ENCODE assay signal across 8 cellular contexts in the genomic region with DNA sequence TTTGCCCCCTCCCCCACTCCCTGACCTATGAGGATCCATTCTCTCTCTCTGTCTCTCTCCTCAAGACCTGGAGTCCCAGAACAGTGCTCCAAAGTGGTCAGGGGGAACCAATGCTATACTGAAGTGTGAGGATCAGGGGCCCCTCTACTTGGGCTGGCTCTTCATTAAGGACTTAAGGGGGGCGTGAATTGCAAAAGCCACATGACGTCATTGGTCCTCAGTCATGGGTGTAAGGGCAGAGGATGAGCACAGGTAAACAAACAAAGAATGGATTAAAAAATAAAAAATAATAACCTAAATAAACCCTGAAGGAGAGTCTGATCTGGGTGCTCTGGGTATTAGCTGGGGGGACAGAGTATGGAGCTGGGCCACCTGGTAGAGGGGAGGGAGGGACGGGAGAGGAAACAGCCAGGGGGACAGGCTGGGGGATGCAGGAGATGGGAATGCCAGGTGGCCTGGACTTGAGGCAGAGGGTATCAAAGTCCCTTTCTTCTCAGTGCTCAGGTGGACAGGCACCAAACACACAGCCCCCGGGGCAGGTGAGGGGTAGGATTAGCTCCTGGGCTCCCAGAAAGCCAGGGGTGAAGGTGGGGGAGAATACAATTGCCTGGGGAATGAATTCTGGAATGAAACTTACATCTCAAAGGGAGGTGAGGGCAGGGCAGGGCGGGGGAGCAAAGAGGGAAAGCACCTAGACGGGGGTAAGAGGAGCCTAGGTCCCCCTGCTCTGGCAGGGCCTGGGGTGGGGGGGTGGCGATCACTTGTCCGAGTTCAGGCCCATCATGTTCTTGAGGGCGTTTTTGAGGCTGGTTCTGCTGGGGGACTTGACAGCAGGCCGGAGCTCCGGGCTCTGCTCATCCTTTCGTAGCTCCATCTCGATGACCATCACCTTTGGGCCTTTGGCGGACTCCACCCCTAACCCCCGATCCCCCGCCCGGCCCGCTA. TPM values are rescaled to one million over a fixed set of nuclear protein-coding genes. Genes with fewer than 3 reads are reported as not detected.
DNase-seq lines count a peak whose midpoint lies in the region; ATAC-seq and TF ChIP-seq lines count a peak whose summit lies in the region.

No MANE protein-coding gene starts in this region.

- H3K36me3 Mint-ChIP-seq in T-helper 2 cell treated with Interferon-gamma antibody and Interleukin-4, amounts not matched to agents 5 μg/mL and 100 μg/mL, for 36 hours (ENCODE audit: low read depth), result peaks cover 4% of the 10 kb centered on the region

- H3K27me3 ChIP-seq in adipocyte (replicated peaks; ENCODE audit: control insufficient read depth, insufficient read depth, low read length) (no peaks in the 10 kb centered on the region), PC-9 (ENCODE audit: insufficient read depth, low read depth) (no peaks in the 10 kb centered on the region)

- H3K9me2 ChIP-seq in PC-9 (ENCODE audit: insufficient read depth), result no peaks in the 10 kb centered on the region

- H3K9me3 Mint-ChIP-seq in T-helper 2 cell treated with Interferon-gamma antibody and Interleukin-4, amounts not matched to agents 5 μg/mL and 100 μg/mL, for 36 hours, result no peaks in the 10 kb centered on the region

- H3K79me2 ChIP-seq in PC-9 (ENCODE audit: low read depth), result no peaks in the 10 kb centered on the region

- peak overlapping the region; percentile 98 for H3K4me3 Mint-ChIP-seq in T-helper 2 cell treated with Interferon-gamma antibody and Interleukin-4, amounts not matched to agents 5 μg/mL and 100 μg/mL, for 36 hours

- no peak overlapping the region for H3K4me2 ChIP-seq in PC-9

- CTCF ChIA-PET in PC-9 (lab: Charles Lee), result interaction anchor here (0.5 kb wide), 1 partner anchor 53 kb away, joined by 11 read pairs; no protein-coding TSS in a partner anchor

- no peak for TF ChIP-seq CTCF in PC-9 (conservative IDR thresholded peaks at IDR 0.05)

- DNase-seq in T-helper 2 cell treated with Interferon-gamma antibody and Interleukin-4, amounts not matched to agents 5 μg/mL and 100 μg/mL, for 36 hours (ENCODE audit: low spot score), result no peak
- no peak for DNase-seq in T-helper 2 cell
- DNase-seq in adipocyte (ENCODE audit: low read depth), result no peak
- DNase-seq in left colon, result no peak
- DNase-seq in NCI-H2081 (lab: John Stamatoyannopoulos, UW), result no peak
- no peak for DNase-seq in PC-9

- intact Hi-C loops in left colon (cut with DNase I, micrococcal nuclease), result no loop called here
- intact Hi-C loops in PC-9 (cut with micrococcal nuclease; ENCODE audit: unreplicated experiment), result no loop called here

- no peaks in the 10 kb centered on the region; the same call in 1 of the 2 replicates for H3F3A ChIP-seq in PC-9 (ENCODE audit: insufficient read depth, low read depth)

- H3K4me1 ChIP-seq in adipocyte (ENCODE audit: control insufficient read depth, insufficient read depth, low read length), result peaks cover 26% of the 10 kb centered on the region
- H3K4me1 ChIP-seq in PC-9 (replicated peaks; ENCODE audit: insufficient read depth), result peaks cover 9% of the 10 kb centered on the region

- peaks cover 27% of the 10 kb centered on the region for H3K4me1 Mint-ChIP-seq in T-helper 2 cell treated with Interferon-gamma antibody and Interleukin-4, amounts not matched to agents 5 μg/mL and 100 μg/mL, for 36 hours (ENCODE audit: low read depth)

- no peaks in the 10 kb centered on the region for H3K9me3 ChIP-seq in adipocyte (ENCODE audit: control insufficient read depth, low read length)
- no peaks in the 10 kb centered on the region for H3K9me3 ChIP-seq in PC-9 (ENCODE audit: insufficient read depth, low read depth)

- peak overlapping the region; percentile 95 for H3K27ac Mint-ChIP-seq in T-helper 2 cell treated with Interferon-gamma antibody and Interleukin-4, amounts not matched to agents 5 μg/mL and 100 μg/mL, for 36 hours

- no peaks in the 10 kb centered on the region for H4K20me1 ChIP-seq in PC-9 (ENCODE audit: insufficient read depth)

- BruUV-seq in PC-9 (replicated peaks; lab: Mats Ljungman, UMichigan), result no TSS peak

- ATAC-seq in left colon (peak; percentile 11), GM21381 (IDR thresholded peaks at IDR 0.05; ENCODE audit: unreplicated experiment) (no peak)

- H2AFZ ChIP-seq in PC-9, result no peak overlapping the region

- H3K36me3 ChIP-seq in adipocyte (ENCODE audit: control insufficient read depth, insufficient read depth, low read length, severe bottlenecking) (no peaks in the 10 kb centered on the region), PC-9 (ENCODE audit: low read depth) (no peaks in the 10 kb centered on the region)

- H3K9ac ChIP-seq in adipocyte (ENCODE audit: low read length), result no peak overlapping the region

- peaks cover 4% of the 10 kb centered on the region for H3K27me3 Mint-ChIP-seq in T-helper 2 cell treated with Interferon-gamma antibody and Interleukin-4, amounts not matched to agents 5 μg/mL and 100 μg/mL, for 36 hours (ENCODE audit: low read depth)

- H3K4me3 ChIP-seq in adipocyte (ENCODE audit: low read length) (peak overlapping the region; percentile 80), PC-9 (no peak overlapping the region)

- H3K27ac ChIP-seq in temporal lobe (ENCODE audit: low read depth, low read length) (peak overlapping the region; percentile 30), PC-9 (no peak overlapping the region)

- POLR2A ChIA-PET in PC-9 (lab: Charles Lee; ENCODE audit: unreplicated experiment), result no interaction called here

RNA-seq across cellular contexts. Expression of a gene that starts 4.6 kb away (rescaled TPM):
- total RNA-seq in left colon, result 1 to 10 TPM; 1.3 to 5.0 TPM
- total RNA-seq in temporal lobe, result 0.49 TPM
- total RNA-seq in PC-9 (2021), result 0.39 and 0.43 TPM in 2 replicates

RNA-seq across cellular contexts. Expression of a gene that starts 9.0 kb away (rescaled TPM):
- 100 to 1,000 TPM; 264 to 266 TPM for total RNA-seq in left colon
- total RNA-seq in temporal lobe, result 22.1 TPM
- 215 and 216 TPM in 2 replicates for total RNA-seq in PC-9 (2021)

RNA-seq across cellular contexts. Expression of a gene that starts 46.7 kb away (rescaled TPM):
- total RNA-seq in left colon, result 1 to 10 TPM in 1 of 2 donors, not detected in 1; 2.6 TPM
- 3.0 TPM for total RNA-seq in temporal lobe
- total RNA-seq in PC-9 (2021), result not detected in 2 replicates
